14 cellular contexts compared by ENCODE assay signal in genomic region chr10:52541082-52541481, GRCh38.
DNase-seq lines count a peak whose midpoint lies in the region; ATAC-seq and TF ChIP-seq lines count a peak whose summit lies in the region.
"Had no signal": no experiment of that assay in that cellular context is flagged by ENCODE, and none has a peak within 500 bp of the region (broad histone marks: within the 10 kb centered on the region; RNA-seq: fewer than 3 reads in every experiment).

No MANE protein-coding gene starts in this region.

- ATAC-seq in RWPE2 (ENCODE audit: low read depth) (no peak), HG03521 (IDR thresholded peaks at IDR 0.05; ENCODE audit: unreplicated experiment) (no peak), HG03280 (IDR thresholded peaks at IDR 0.05; ENCODE audit: unreplicated experiment) (no peak), GM21423 (IDR thresholded peaks at IDR 0.05; ENCODE audit: unreplicated experiment) (no peak)
- ATAC-seq: activated CD4-positive, CD25-positive, alpha-beta regulatory T cell treated with anti-CD3 and anti-CD28 coated beads, Interleukin-2, amount 50 U/mL, for 24 hours; CD8-positive, alpha-beta T cell had no signal

- no peaks in the 10 kb centered on the region for H3K36me3 ChIP-seq in RWPE2 (ENCODE audit: low read depth)
- H3K36me3 ChIP-seq: gastrocnemius medialis had no signal

- H3K27me3 ChIP-seq in RWPE2 (ENCODE audit: insufficient read depth, poor library complexity, severe bottlenecking): no peaks in the 10 kb centered on the region
- H3K27me3 ChIP-seq: gastrocnemius medialis had no signal

- peaks cover 20% of the 10 kb centered on the region for H3K4me1 ChIP-seq in RWPE2 (ENCODE audit: insufficient read depth, poor library complexity, severe bottlenecking)
- H3K4me1 ChIP-seq: gastrocnemius medialis had no signal

- H3K4me3 ChIP-seq in RWPE2 (ENCODE audit: severe bottlenecking): no peak overlapping the region
- H3K4me3 ChIP-seq: gastrocnemius medialis, lung had no signal

- H3K27ac ChIP-seq in RWPE2 (ENCODE audit: poor library complexity, severe bottlenecking): peak overlapping the region; percentile 60
- H3K27ac ChIP-seq: gastrocnemius medialis had no signal

- H3K9me3 ChIP-seq in RWPE2 (ENCODE audit: severe bottlenecking): no peaks in the 10 kb centered on the region
- H3K9me3 ChIP-seq: gastrocnemius medialis had no signal

- no peak for TF ChIP-seq CTCF in RWPE2 (IDR thresholded peaks at IDR 0.05; ENCODE audit: poor library complexity, severe bottlenecking)

- DNase-seq in GM04503 (ENCODE audit: low read depth) (peak; percentile 75), RWPE2 (ENCODE audit: low spot score) (no peak), fibroblast of the conjunctiva (ENCODE audit: low read depth) (peak; percentile 68), stromal cell of bone marrow (ENCODE audit: low read depth) (peak; percentile 36)
- DNase-seq: activated naive CD4-positive, alpha-beta T cell treated with anti-CD3 and anti-CD28 coated beads for 36 hours; CD8-positive, alpha-beta T cell; gastrocnemius medialis; NCI-H1092; RPMI8226 had no signal
